8 cellular contexts compared by ENCODE assay signal in genomic region chr16:29805232-29806095, GRCh38. TPM values are rescaled to one million over a fixed set of nuclear protein-coding genes. Genes with fewer than 3 reads are reported as not detected.
A peak's percentile ranks its signal among the peaks of the same experiment; 100 is the strongest.
DNase-seq lines count a peak whose midpoint lies in the region; ATAC-seq and TF ChIP-seq lines count a peak whose summit lies in the region.

No MANE protein-coding gene starts in this region.

- ATAC-seq in gastroesophageal sphincter: peak; percentile 80

- peaks cover 3 to 49% (median 28%) of the 10 kb centered on the region in 3 donors for H3K4me1 ChIP-seq in gastroesophageal sphincter
- peaks cover 38 to 45% of the 10 kb centered on the region in 2 experiments for H3K4me1 ChIP-seq in neutrophil (ENCODE audit: control insufficient read depth in 1 of 2, insufficient read depth in 1 of 2, low read depth in 1 of 2, low read length in 1 of 2)
- peaks cover 3 to 46% (median 42%) of the 10 kb centered on the region in 5 donors for H3K4me1 ChIP-seq in subcutaneous abdominal adipose tissue (ENCODE audit: control insufficient read depth in 5 of 5, insufficient read depth in 5 of 5, low read length in 5 of 5)

- DNase-seq in GM04503 (ENCODE audit: low read depth) (peak; percentile 82), HEK293T (ENCODE audit: extremely low spot score) (peak; percentile 96), MV-4-11 (lab: John Stamatoyannopoulos, UW) (peak; percentile 98), SK-N-DZ (ENCODE audit: low spot score) (peak; percentile 99)
- DNase-seq in activated naive CD4-positive, alpha-beta T cell treated with anti-CD3 and anti-CD28 coated beads, Interleukin-2, amount 50 U/mL, for 16 hours: peak; percentile 98

- 2% methylated on average over 11 of the region's 103 CpGs; no CpG with 5 or more reads in 1 of the 2 donors for WGBS in gastroesophageal sphincter (ENCODE audit: low coverage in 1 of 2), 2 donors

- peak overlapping the region; percentile 81 to 90 for H3K4me3 ChIP-seq in gastroesophageal sphincter
- H3K4me3 ChIP-seq in neutrophil (ENCODE audit: low read depth in 1 of 2, low read length in 1 of 2): peak overlapping the region; percentile 95 to 97
- H3K4me3 ChIP-seq in subcutaneous abdominal adipose tissue (ENCODE audit: low read depth in 1 of 5, low read length in 5 of 5): peak overlapping the region; percentile 73 to 97 (median 90)

- H3K9me3 ChIP-seq in gastroesophageal sphincter (no peaks in the 10 kb centered on the region), neutrophil (no peaks in the 10 kb centered on the region), subcutaneous abdominal adipose tissue (ENCODE audit: control insufficient read depth in 5 of 5, low read length in 5 of 5) (no peaks in the 10 kb centered on the region)

- H3K36me3 ChIP-seq in gastroesophageal sphincter (peaks cover 0 to 32% of the 10 kb centered on the region in 2 donors), neutrophil (peaks cover 21% of the 10 kb centered on the region), subcutaneous abdominal adipose tissue (ENCODE audit: control insufficient read depth in 5 of 5, insufficient read depth in 5 of 5, low read length in 5 of 5) (peaks cover 0 to 27% (median 20%) of the 10 kb centered on the region in 5 donors)

- H3K27me3 ChIP-seq in gastroesophageal sphincter (no peaks in the 10 kb centered on the region), neutrophil (no peaks in the 10 kb centered on the region), subcutaneous abdominal adipose tissue (ENCODE audit: control insufficient read depth in 5 of 5, insufficient read depth in 4 of 5, low read length in 5 of 5) (no peaks in the 10 kb centered on the region)

- H3K27ac ChIP-seq in gastroesophageal sphincter: peak overlapping the region; percentile 94 to 100 (median 98)
- peak overlapping the region; percentile 99 for H3K27ac ChIP-seq in neutrophil
- H3K27ac ChIP-seq in subcutaneous abdominal adipose tissue (ENCODE audit: low read depth, low read length): peak overlapping the region; percentile 88

- TF ChIP-seq EP300 in gastroesophageal sphincter (IDR thresholded peaks at IDR 0.05): no peak

- POLR2A ChIA-PET in HEK293T (lab: Yijun Ruan, JAX): interaction anchor here (0.5 to 9.5 kb wide), 9 partner anchors 9 to 1145 kb away, joined by 3 to 176 read pairs (median 4); partner anchors contain the start of genes KIF22, MVP, PAGR1 and PRRT2

- peak overlapping the region; percentile 63 to 97 (median 87) for H3K9ac ChIP-seq in subcutaneous abdominal adipose tissue (ENCODE audit: low read length in 5 of 5)

- CTCF ChIA-PET in HEK293T (lab: Yijun Ruan, JAX): interaction anchor here (0.9 to 2.0 kb wide), 2 partner anchors 10 to 15 kb away, joined by 3 to 4 read pairs; partner anchors contain the start of genes KIF22 and PAGR1

- TF ChIP-seq POLR2A in gastroesophageal sphincter (IDR thresholded peaks at IDR 0.05): peak; percentile 68 to 92

- TF ChIP-seq CTCF in gastroesophageal sphincter (IDR thresholded peaks at IDR 0.05): peak in 3 of 4 experiments; percentile 2 to 24 (median 20)
- peak; percentile 62 for TF ChIP-seq CTCF in neutrophil (IDR thresholded peaks at IDR 0.05)

TF ChIP-seq in HEK293T, 16 proteins besides CTCF, POLR2A, EP300 and RAD21:
- TF ChIP-seq CTBP1 (IDR thresholded peaks at IDR 0.05; ENCODE audit: borderline replicate concordance): no peak
- TF ChIP-seq PKNOX1 (IDR thresholded peaks at IDR 0.05): no peak
- no peak for TF ChIP-seq L3MBTL2 (conservative IDR thresholded peaks at IDR 0.05)
- TF ChIP-seq LEF1 (IDR thresholded peaks at IDR 0.05; ENCODE audit: borderline replicate concordance): no peak
- no peak for TF ChIP-seq ZNF384 (IDR thresholded peaks at IDR 0.05)
- no peak for TF ChIP-seq ARNT (IDR thresholded peaks at IDR 0.05)
- no peak for TF ChIP-seq FOXK2 (IDR thresholded peaks at IDR 0.05)
TF ChIP-seq in HEK293T: peak in this region for 0.

RNA-seq across cellular contexts. Expression of gene MAZ, which starts 0.9 kb away (rescaled TPM):
- polyA plus RNA-seq in SK-N-DZ (2014; cell fraction: cytosol; rRNA removed): 364 and 496 TPM in 2 replicates
- polyA plus RNA-seq in SK-N-DZ (2014; cell fraction: nucleus; rRNA removed): 262 and 344 TPM in 2 replicates
- total RNA-seq in gastroesophageal sphincter: 100 to 1,000 TPM in 3 of 4 donors, 10 to 100 TPM in 1; 86.3 to 212 (median 116) TPM

RNA-seq across cellular contexts. Expression of gene PRRT2, which starts 6.5 kb away (rescaled TPM):
- polyA plus RNA-seq in SK-N-DZ (2014; cell fraction: cytosol; rRNA removed): 29.9 and 41.5 TPM in 2 replicates
- polyA plus RNA-seq in SK-N-DZ (2014; cell fraction: nucleus; rRNA removed): 231 and 327 TPM in 2 replicates
- total RNA-seq in gastroesophageal sphincter: 10 to 100 TPM in 1 of 4 donors, 1 to 10 TPM in 3; 4.2 to 13.5 (median 6.0) TPM

RNA-seq across cellular contexts. Expression of gene PAGR1, which starts 10.5 kb away (rescaled TPM):
- 57.6 and 71.0 TPM in 2 replicates for polyA plus RNA-seq in SK-N-DZ (2014; cell fraction: cytosol; rRNA removed)
- 426 and 537 TPM in 2 replicates for polyA plus RNA-seq in SK-N-DZ (2014; cell fraction: nucleus; rRNA removed)
- total RNA-seq in gastroesophageal sphincter: 10 to 100 TPM; 19.3 to 29.6 (median 20.2) TPM

RNA-seq across cellular contexts. Expression of gene MVP, which starts 14.8 kb away (rescaled TPM):
- polyA plus RNA-seq in SK-N-DZ (2014; cell fraction: cytosol; rRNA removed): 24.3 and 39.4 TPM in 2 replicates
- 10.1 and 22.7 TPM in 2 replicates for polyA plus RNA-seq in SK-N-DZ (2014; cell fraction: nucleus; rRNA removed)
- 100 to 1,000 TPM in 3 of 4 donors, 10 to 100 TPM in 1; 82.2 to 162 (median 129) TPM for total RNA-seq in gastroesophageal sphincter

RNA-seq across cellular contexts. Expression of gene KIF22, which starts 14.9 kb away (rescaled TPM):
- 221 and 246 TPM in 2 replicates for polyA plus RNA-seq in SK-N-DZ (2014; cell fraction: cytosol; rRNA removed)
- 679 and 767 TPM in 2 replicates for polyA plus RNA-seq in SK-N-DZ (2014; cell fraction: nucleus; rRNA removed)
- total RNA-seq in gastroesophageal sphincter: 10 to 100 TPM in 3 of 4 donors, 1 to 10 TPM in 1; 9.4 to 17.3 (median 12.8) TPM

Comparison
In these comparisons a context has a peak if more than half of its experiments do, and no peak if none do; other contexts are left out.
1. Peak in every context shown above with its lines: DNase-seq, ATAC-seq, H3K4me3 ChIP-seq and H3K27ac ChIP-seq.